In the genomic region with DNA sequence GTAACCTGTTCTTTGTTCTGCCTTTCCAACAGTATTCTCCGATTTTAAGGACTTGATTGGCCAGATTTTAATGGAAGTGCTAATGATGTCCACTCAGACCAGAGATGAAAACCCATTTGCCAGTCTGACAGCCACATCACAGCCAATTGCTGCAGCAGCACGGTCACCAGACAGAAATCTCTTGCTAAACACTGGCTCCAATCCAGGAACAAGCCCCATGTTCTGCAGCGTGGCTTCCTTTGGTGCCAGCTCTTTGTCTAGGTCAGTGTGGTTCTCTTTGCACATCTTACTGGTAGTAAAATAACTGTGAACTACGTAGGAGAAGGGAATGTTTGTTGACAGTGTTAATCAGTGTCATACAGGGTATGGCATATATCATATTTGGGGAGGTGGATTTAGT, we compare ENCODE assay signal across 17 cellular contexts.
DNase-seq lines count a peak whose midpoint lies in the region; ATAC-seq and TF ChIP-seq lines count a peak whose summit lies in the region.
"Had no signal": no experiment of that assay in that cellular context is flagged by ENCODE, and none has a peak within 500 bp of the region (broad histone marks: within the 10 kb centered on the region; RNA-seq: fewer than 3 reads in every experiment).

No MANE protein-coding gene starts in this region.

- H2AFZ ChIP-seq in GM23338 = no peak overlapping the region

- no peak overlapping the region for H3K4me2 ChIP-seq in GM23338
- H3K4me2 ChIP-seq: SK-N-SH had no signal

- H3K79me2 ChIP-seq in GM23338 (replicated peaks; ENCODE audit: insufficient read depth) = peaks cover 3% of the 10 kb centered on the region

- ATAC-seq in GM23338 (no peak), heart left ventricle (peak; percentile 43 to 83 (median 80))
- ATAC-seq: activated CD4-positive, CD25-positive, alpha-beta regulatory T cell treated with anti-CD3 and anti-CD28 coated beads, Interleukin-2, amount 50 U/mL, for 24 hours had no signal

- no peaks in the 10 kb centered on the region for H3K4me1 ChIP-seq in GM23338 (ENCODE audit: insufficient read depth)
- H3K4me1 ChIP-seq in heart left ventricle = peaks cover 0 to 33% (median 10%) of the 10 kb centered on the region in 12 donors

- H3F3A ChIP-seq in GM23338 (replicated peaks; ENCODE audit: low read depth) = no peaks in the 10 kb centered on the region

- no peak overlapping the region for H3K4me3 Mint-ChIP-seq in GM23338
- H3K4me3 Mint-ChIP-seq: CD4-positive, alpha-beta memory T cell had no signal

- DNase-seq in GM23338 (ENCODE audit: low spot score) (no peak), cerebellar cortex (ENCODE audit: low spot score) (peak; percentile 59), heart left ventricle (peak in 4 of 5 donors; percentile 46 to 73 (median 56)), posterior cingulate gyrus (peak in 8 of 10 donors; percentile 13 to 88 (median 43)), NCI-H2196 treated with DMSO at 0.1 percent for 48 hours (lab: John Stamatoyannopoulos, UW; ENCODE audit: unreplicated experiment) (no peak), NCI-H2171 (lab: John Stamatoyannopoulos, UW) (no peak)
- DNase-seq in stimulated activated naive CD4-positive, alpha-beta T cell (lab: John Stamatoyannopoulos, UW) = no peak
- DNase-seq in central memory CD4-positive, alpha-beta T cell = no peak
- DNase-seq: CD4-positive, alpha-beta memory T cell; DMS53; HCEC 1CT; NCI-H2227 treated with DMSO at 0.1 percent for 48 hours; SK-N-SH; stimulated activated CD4-positive, alpha-beta T cell treated with anti-CD3 and anti-CD28 coated beads, Interleukin-12 subunit alpha, Interleukin-12 subunit beta, amount 100 ng/mL, for 4 hours; T-helper 9 cell had no signal

- H3K36me3 ChIP-seq in GM23338 (ENCODE audit: insufficient read depth) (peaks cover 20% of the 10 kb centered on the region), heart left ventricle (peaks cover 0 to 93% (median 79%) of the 10 kb centered on the region in 9 donors)

- H3K4me3 ChIP-seq in GM23338 (no peak overlapping the region), heart left ventricle (no peak overlapping the region)
- H3K4me3 ChIP-seq: thoracic aorta had no signal

- H3K27ac ChIP-seq in GM23338 (ENCODE audit: low read depth) (no peak overlapping the region; the same call in 1 of the 2 replicates), heart left ventricle (peak overlapping the region in 10 of 12 donors; percentile 20 to 86 (median 44))

- H3K9me2 ChIP-seq in GM23338 (ENCODE audit: insufficient read depth) = no peaks in the 10 kb centered on the region
- H3K9me2 ChIP-seq: SK-N-SH had no signal

- peaks cover 55% of the 10 kb centered on the region for H3K36me3 Mint-ChIP-seq in GM23338 (ENCODE audit: low read depth)

- H3K27me3 ChIP-seq in GM23338 (ENCODE audit: insufficient read depth) = no peaks in the 10 kb centered on the region
- H3K27me3 ChIP-seq in heart left ventricle = no peaks in the 10 kb centered on the region

- 48 to 59% (median 49%) methylated on average over 4 of the region's 4 CpGs for WGBS in heart left ventricle, 4 donors

- no peaks in the 10 kb centered on the region for H3K9me3 ChIP-seq in heart left ventricle
- H3K9me3 ChIP-seq: SK-N-SH, thoracic aorta had no signal

- TF ChIP-seq POLR2A in heart left ventricle (IDR thresholded peaks at IDR 0.05) = no peak

- peaks cover 8% of the 10 kb centered on the region; the same call in 1 of the 2 replicates for H4K20me1 ChIP-seq in GM23338 (replicated peaks; ENCODE audit: insufficient read depth)

- peaks cover 2% of the 10 kb centered on the region for H3K27me3 Mint-ChIP-seq in GM23338 (ENCODE audit: insufficient read depth, low read depth, poor library complexity)
- H3K27me3 Mint-ChIP-seq: CD4-positive, alpha-beta memory T cell had no signal

- no peak overlapping the region for H3K27ac Mint-ChIP-seq in GM23338
- H3K27ac Mint-ChIP-seq: CD4-positive, alpha-beta memory T cell had no signal

- intact Hi-C loops in heart left ventricle (cut with DNase I) = loop anchor here in 2 of 10 donors (5.0 to 10.0 kb wide), 3 partner anchors 38 to 73 kb away; partner anchors contain the start of gene UBE4B (in 1 of the 2)
- intact Hi-C loops in posterior cingulate gyrus (cut with DNase I) = loop anchor here (5.0 kb wide), 1 partner anchor 73 kb away; the partner anchor contains the start of gene UBE4B

- H3K4me1 Mint-ChIP-seq in GM23338 = no peaks in the 10 kb centered on the region

- no peak for TF ChIP-seq CTCF in GM23338 (conservative IDR thresholded peaks at IDR 0.05; ENCODE audit: low read depth in 2 of 2)
- no peak for TF ChIP-seq CTCF in heart left ventricle (IDR thresholded peaks at IDR 0.05)

- no peaks in the 10 kb centered on the region for H3K9me3 Mint-ChIP-seq in GM23338
- H3K9me3 Mint-ChIP-seq: CD4-positive, alpha-beta memory T cell had no signal

TF ChIP-seq in GM23338, 12 proteins besides CTCF, POLR2A, EP300 and RAD21 (continues in another document):
- TF ChIP-seq ZNF114 (CRISPR knock-in tag; IDR thresholded peaks at IDR 0.05) = no peak
- peak; percentile 53 for TF ChIP-seq EZH2phosphoT487 (IDR thresholded peaks at IDR 0.05; ENCODE audit: unreplicated experiment)
- no peak for TF ChIP-seq ZNF331 (CRISPR knock-in tag; IDR thresholded peaks at IDR 0.05; ENCODE audit: low read depth)
- no peak for TF ChIP-seq REST (IDR thresholded peaks at IDR 0.05; ENCODE audit: unreplicated experiment)

Comparison
In these comparisons a context has a peak if more than half of its experiments do, and no peak if none do; other contexts are left out.
1. DNase-seq: peak in cerebellar cortex (single experiment), heart left ventricle (4 of 5) and posterior cingulate gyrus (8 of 10); none in GM23338 (single experiment), NCI-H2196 treated with DMSO at 0.1 percent for 48 hours (single experiment), stimulated activated naive CD4-positive, alpha-beta T cell (0 of 6), NCI-H2171 (single experiment) and central memory CD4-positive, alpha-beta T cell (single experiment).